11 cellular contexts compared by ENCODE assay signal in genomic region chr17:63903787-63904201, GRCh38. TPM values are rescaled to one million over a fixed set of nuclear protein-coding genes. Genes with fewer than 3 reads are reported as not detected.
DNase-seq lines count a peak whose midpoint lies in the region; ATAC-seq, FAIRE-seq and TF ChIP-seq lines count a peak whose summit lies in the region.
"Not testable (repeated sequence)": the region's sequence is repeated elsewhere in the genome, so short reads cannot be mapped to it uniquely, and the experiment has no call there.
"Had no signal": no experiment of that assay in that cellular context is flagged by ENCODE, and none has a peak within 500 bp of the region (broad histone marks: within the 10 kb centered on the region; RNA-seq: fewer than 3 reads in every experiment).

No MANE protein-coding gene starts in this region.

- not testable (repeated sequence) for H3K27me3 ChIP-seq in right atrium auricular region

- not testable (repeated sequence) for H3K4me2 ChIP-seq in OCI-LY7 (ENCODE audit: low read length)

- H3K9me2 ChIP-seq in OCI-LY7 (ENCODE audit: insufficient read depth, low read length) = not testable (repeated sequence)

- not testable (repeated sequence) for H3K4me1 Mint-ChIP-seq in activated CD8-positive, alpha-beta memory T cell treated with anti-CD3 and anti-CD28 coated beads, Interleukin-2, amount 10 ng/mL, durations not matched to agents 7 days and 5 days; chondrocyte (ENCODE audit: low read depth); nephron progenitor cell; type B pancreatic cell (ENCODE audit: unreplicated experiment)

- H3K36me3 Mint-ChIP-seq in activated CD8-positive, alpha-beta memory T cell treated with anti-CD3 and anti-CD28 coated beads, Interleukin-2, amount 10 ng/mL, durations not matched to agents 7 days and 5 days; chondrocyte (ENCODE audit: low read depth); nephron progenitor cell (ENCODE audit: low read depth); type B pancreatic cell: not testable (repeated sequence)

- H3K27me3 Mint-ChIP-seq in activated CD8-positive, alpha-beta memory T cell treated with anti-CD3 and anti-CD28 coated beads, Interleukin-2, amount 10 ng/mL, durations not matched to agents 7 days and 5 days = peaks cover 38% of the 10 kb centered on the region
- H3K27me3 Mint-ChIP-seq in chondrocyte (ENCODE audit: low read depth) (peaks cover 35% of the 10 kb centered on the region), nephron progenitor cell (ENCODE audit: low read depth, poor library complexity) (peaks cover 38% of the 10 kb centered on the region), type B pancreatic cell (peaks cover 22% of the 10 kb centered on the region)

- not testable (repeated sequence) for H3K79me2 ChIP-seq in OCI-LY7 (ENCODE audit: insufficient read depth, low read depth, low read length)

- ATAC-seq in activated CD8-positive, alpha-beta memory T cell treated with anti-CD3 and anti-CD28 coated beads, Interleukin-2, amount 10 ng/mL, durations not matched to agents 7 days and 5 days = peak; percentile 75

- BruUV-seq in OCI-LY7 (replicated peaks; lab: Mats Ljungman, UMichigan) = not testable (repeated sequence)

- not testable (repeated sequence) for H2AFZ ChIP-seq in OCI-LY7 (ENCODE audit: low read length)

- POLR2A ChIA-PET in OCI-LY7 (lab: Charles Lee) = not testable (repeated sequence)

- not testable (repeated sequence) for H3K4me1 ChIP-seq in OCI-LY7 (ENCODE audit: insufficient read depth, low read length, poor library complexity, severe bottlenecking); right atrium auricular region

- H3K36me3 ChIP-seq in OCI-LY7 (ENCODE audit: insufficient read depth, low read length); right atrium auricular region: not testable (repeated sequence)

- not testable (repeated sequence) for H3K9me3 Mint-ChIP-seq in activated CD8-positive, alpha-beta memory T cell treated with anti-CD3 and anti-CD28 coated beads, Interleukin-2, amount 10 ng/mL, durations not matched to agents 7 days and 5 days (ENCODE audit: low read depth); chondrocyte (ENCODE audit: low read depth); nephron progenitor cell; type B pancreatic cell

- peak; percentile 34 for TF ChIP-seq CTCF in D721Med (IDR thresholded peaks at IDR 0.05; ENCODE audit: insufficient read depth, missing control alignments)
- TF ChIP-seq CTCF in OCI-LY7 (conservative IDR thresholded peaks at IDR 0.05; ENCODE audit: low read length) = peak; percentile 68
- TF ChIP-seq CTCF in chondrocyte (IDR thresholded peaks at IDR 0.05) = peak; percentile 77
- TF ChIP-seq CTCF in right atrium auricular region (IDR thresholded peaks at IDR 0.05) = peak; percentile 15 to 60
- peak; percentile 47 for TF ChIP-seq CTCF in nephron progenitor cell (IDR thresholded peaks at IDR 0.05)
- TF ChIP-seq CTCF in type B pancreatic cell (conservative IDR thresholded peaks at IDR 0.05) = peak; percentile 73

- not testable (repeated sequence) for H3K27ac ChIP-seq in OCI-LY7 (ENCODE audit: low read depth, low read length, poor library complexity, severe bottlenecking); right atrium auricular region

- intact Hi-C loops in OCI-LY7 (cut with micrococcal nuclease; ENCODE audit: unreplicated experiment) = not testable (repeated sequence)

- CTCF ChIA-PET in OCI-LY7 (lab: Charles Lee; ENCODE audit: unreplicated experiment) = not testable (repeated sequence)
- CTCF ChIA-PET in activated CD8-positive, alpha-beta memory T cell treated with anti-CD3 and anti-CD28 coated beads, Interleukin-2, amount 10 ng/mL, durations not matched to agents 7 days and 5 days (lab: Charles Lee) = interaction anchor here (0.7 to 5.5 kb wide), 15 partner anchors 8 to 388 kb away, joined by 3 to 28 read pairs (median 6); partner anchors contain the start of genes CSHL1 and GH1

- 0 out of 2 replicates have a peak, but pooled peaks have one; percentile 15 for TF ChIP-seq RAD21 in Ishikawa (IDR thresholded peaks at IDR 0.05; ENCODE audit: low read depth)

- FAIRE-seq in D721Med (lab: Jason Lieb, UNC) = peak; percentile 73

- H3K27ac Mint-ChIP-seq in activated CD8-positive, alpha-beta memory T cell treated with anti-CD3 and anti-CD28 coated beads, Interleukin-2, amount 10 ng/mL, durations not matched to agents 7 days and 5 days; chondrocyte (ENCODE audit: unreplicated experiment); nephron progenitor cell; type B pancreatic cell: not testable (repeated sequence)

- H3K9me3 ChIP-seq in OCI-LY7 (ENCODE audit: low read length); right atrium auricular region: not testable (repeated sequence)

- DNase-seq in D721Med (ENCODE audit: insufficient read length, low spot score); activated CD8-positive, alpha-beta memory T cell treated with anti-CD3 and anti-CD28 coated beads, Interleukin-2, amount 10 ng/mL, durations not matched to agents 7 days and 5 days; chondrocyte (ENCODE audit: low spot score); right atrium auricular region (ENCODE audit: low spot score); nephron progenitor cell; type B pancreatic cell (ENCODE audit: extremely low spot score, unreplicated experiment): not testable (repeated sequence)
- peak; percentile 52 for DNase-seq in OCI-LY7 (ENCODE audit: low spot score)

- H3K4me3 ChIP-seq in OCI-LY7 (ENCODE audit: low read depth, low read length, poor library complexity, severe bottlenecking); right atrium auricular region: not testable (repeated sequence)

- H4K20me1 ChIP-seq in OCI-LY7 (ENCODE audit: insufficient read depth, low read length) = not testable (repeated sequence)

- not testable (repeated sequence) for H3K4me3 Mint-ChIP-seq in activated CD8-positive, alpha-beta memory T cell treated with anti-CD3 and anti-CD28 coated beads, Interleukin-2, amount 10 ng/mL, durations not matched to agents 7 days and 5 days; chondrocyte (ENCODE audit: unreplicated experiment); nephron progenitor cell; type B pancreatic cell

- TF ChIP-seq EP300 in Ishikawa (IDR thresholded peaks at IDR 0.05; ENCODE audit: borderline replicate concordance) = not testable (repeated sequence)

RNA-seq across cellular contexts. Expression of gene CSHL1, which starts 7.3 kb away (rescaled TPM):
- not detected in 2 replicates for total RNA-seq in OCI-LY7 (2014; rRNA removed; shearing (Covaris generic))
- total RNA-seq in OCI-LY7 (2022) = not detected in 2 replicates
- total RNA-seq in activated CD8-positive, alpha-beta memory T cell treated with anti-CD3 and anti-CD28 coated beads, Interleukin-2, amount 10 ng/mL, durations not matched to agents 7 days and 5 days = not detected
- 0.68 TPM in 1 of 3 replicates, not detected in the others for total RNA-seq in chondrocyte
- total RNA-seq in right atrium auricular region = not detected
- not detected in 2 replicates for total RNA-seq in type B pancreatic cell (ENCODE audit: low replicate concordance)
- total RNA-seq: frontal cortex, H4, left cardiac atrium had no signal

RNA-seq across cellular contexts. Expression of gene CSH1, which starts 7.4 kb away (rescaled TPM):
- not detected in 2 replicates for total RNA-seq in OCI-LY7 (2014; rRNA removed; shearing (Covaris generic))
- total RNA-seq in OCI-LY7 (2022) = not detected in 2 replicates
- total RNA-seq in activated CD8-positive, alpha-beta memory T cell treated with anti-CD3 and anti-CD28 coated beads, Interleukin-2, amount 10 ng/mL, durations not matched to agents 7 days and 5 days = not detected
- 14.0 TPM in 1 of 3 replicates, not detected in the others for total RNA-seq in chondrocyte
- not detected for total RNA-seq in right atrium auricular region
- total RNA-seq in type B pancreatic cell (ENCODE audit: low replicate concordance) = not detected in 2 replicates
- total RNA-seq: frontal cortex, H4, left cardiac atrium had no signal

RNA-seq across cellular contexts. Expression of gene GH1, which starts 14.8 kb away (rescaled TPM):
- total RNA-seq in OCI-LY7 (2014; rRNA removed; shearing (Covaris generic)) = 0.21 and 4.3 TPM in 2 replicates
- total RNA-seq in OCI-LY7 (2022) = 0.96 TPM in 1 of 2 replicates, not detected in the other
- total RNA-seq in activated CD8-positive, alpha-beta memory T cell treated with anti-CD3 and anti-CD28 coated beads, Interleukin-2, amount 10 ng/mL, durations not matched to agents 7 days and 5 days = not detected
- not detected in 3 replicates for total RNA-seq in chondrocyte
- not detected for total RNA-seq in right atrium auricular region
- not detected in 2 replicates for total RNA-seq in type B pancreatic cell (ENCODE audit: low replicate concordance)
- total RNA-seq: frontal cortex, H4, left cardiac atrium had no signal

RNA-seq across cellular contexts. Expression of gene GH2, which starts 22.1 kb away (rescaled TPM):
- total RNA-seq in OCI-LY7 (2014; rRNA removed; shearing (Covaris generic)) = not detected in 2 replicates
- total RNA-seq in OCI-LY7 (2022) = not detected in 2 replicates
- total RNA-seq in activated CD8-positive, alpha-beta memory T cell treated with anti-CD3 and anti-CD28 coated beads, Interleukin-2, amount 10 ng/mL, durations not matched to agents 7 days and 5 days = not detected
- total RNA-seq in chondrocyte = not detected in 3 replicates
- not detected for total RNA-seq in right atrium auricular region
- total RNA-seq in type B pancreatic cell (ENCODE audit: low replicate concordance) = not detected in 2 replicates
- total RNA-seq: frontal cortex, H4, left cardiac atrium had no signal

RNA-seq across cellular contexts. Expression of gene CD79B, which starts 28.3 kb away (rescaled TPM):
- 743 and 751 TPM in 2 replicates for total RNA-seq in OCI-LY7 (2014; rRNA removed; shearing (Covaris generic))
- total RNA-seq in OCI-LY7 (2022) = 457 and 479 TPM in 2 replicates
- 10 to 100 TPM; 15.0 to 19.1 TPM for total RNA-seq in activated CD8-positive, alpha-beta memory T cell treated with anti-CD3 and anti-CD28 coated beads, Interleukin-2, amount 10 ng/mL, durations not matched to agents 7 days and 5 days
- not detected in 3 replicates for total RNA-seq in chondrocyte
- 1 to 10 TPM; 2.2 to 7.3 TPM for total RNA-seq in right atrium auricular region
- not detected in 2 replicates for total RNA-seq in type B pancreatic cell (ENCODE audit: low replicate concordance)
- total RNA-seq: H4 had no signal
